ENCODE assay signal across 8 cellular contexts in the genomic region with DNA sequence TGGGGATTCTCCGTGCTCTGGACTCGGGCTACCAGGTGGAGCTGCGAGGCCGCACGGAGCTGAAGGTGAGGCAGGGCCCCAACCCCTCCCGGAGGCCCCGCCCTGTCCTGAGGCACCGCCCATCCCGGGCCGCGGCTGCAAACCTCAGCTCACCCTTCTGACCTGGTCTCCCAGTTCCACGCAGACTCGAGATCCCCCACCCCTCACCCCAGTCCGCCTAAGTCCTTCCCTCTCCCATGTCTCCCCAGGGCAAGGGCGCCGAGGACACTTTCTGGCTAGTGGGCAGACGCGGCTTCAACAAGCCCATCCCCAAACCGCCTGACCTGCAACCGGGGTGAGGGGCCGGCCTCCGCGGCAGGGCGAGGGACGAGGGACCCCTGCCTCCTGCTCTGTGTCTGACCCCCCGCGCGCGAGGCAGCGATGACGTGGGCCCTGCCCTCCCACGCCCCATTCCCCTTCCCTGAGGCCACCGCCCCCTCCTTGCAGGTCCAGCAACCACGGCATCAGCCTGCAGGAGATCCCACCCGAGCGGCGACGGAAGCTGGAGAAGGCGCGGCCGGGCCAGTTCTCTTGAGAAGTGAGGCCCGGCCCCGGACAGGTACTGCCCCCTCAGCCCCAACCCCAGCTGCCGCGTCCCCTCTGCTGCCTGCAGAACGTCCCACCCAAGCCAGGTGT. TPM values are rescaled to one million over a fixed set of nuclear protein-coding genes. Genes with fewer than 3 reads are reported as not detected.
DNase-seq lines count a peak whose midpoint lies in the region; ATAC-seq and TF ChIP-seq lines count a peak whose summit lies in the region.

No MANE protein-coding gene starts in this region.

- H3K4me3 Mint-ChIP-seq in activated CD8-positive, alpha-beta T cell treated with anti-CD3 and anti-CD28 coated beads for 36 hours = peak overlapping the region; percentile 64

- no peak overlapping the region for H3K27ac Mint-ChIP-seq in activated CD8-positive, alpha-beta T cell treated with anti-CD3 and anti-CD28 coated beads for 36 hours

- intact Hi-C loops in activated CD8-positive, alpha-beta T cell treated with anti-CD3 and anti-CD28 coated beads for 36 hours (cut with micrococcal nuclease) = loop anchor here (5.0 kb wide), 1 partner anchor 41 kb away; no protein-coding TSS in a partner anchor

- H3K27me3 Mint-ChIP-seq in activated CD8-positive, alpha-beta T cell treated with anti-CD3 and anti-CD28 coated beads for 36 hours = peaks cover 12% of the 10 kb centered on the region

- no peaks in the 10 kb centered on the region for H3K9me3 Mint-ChIP-seq in activated CD8-positive, alpha-beta T cell treated with anti-CD3 and anti-CD28 coated beads for 36 hours

- no peak overlapping the region for H3K9ac ChIP-seq in parathyroid adenoma

- H3K27me3 ChIP-seq in parathyroid adenoma (ENCODE audit: control insufficient read depth, insufficient read depth, low read length) = no peaks in the 10 kb centered on the region

- no peak for TF ChIP-seq CTCF in activated CD8-positive, alpha-beta T cell treated with anti-CD3 and anti-CD28 coated beads for 36 hours (IDR thresholded peaks at IDR 0.05)
- TF ChIP-seq CTCF in foreskin fibroblast (IDR thresholded peaks at IDR 0.05; ENCODE audit: low read depth, low read length) (no peak), parathyroid adenoma (IDR thresholded peaks at IDR 0.05) (no peak)

- peak; percentile 13 for DNase-seq in Daoy (ENCODE audit: low read depth)
- DNase-seq in activated CD8-positive, alpha-beta T cell treated with anti-CD3 and anti-CD28 coated beads for 36 hours = peak; percentile 38
- DNase-seq in foreskin fibroblast = no peak
- no peak for DNase-seq in hippocampal formation (lab: John Stamatoyannopoulos, UW)
- DNase-seq in cortex of kidney (lab: John Stamatoyannopoulos, UW) = no peak
- DNase-seq in mucosa of gallbladder (ENCODE audit: low spot score) = no peak

- peak overlapping the region; percentile 61 for H2AFZ ChIP-seq in parathyroid adenoma

- no peaks in the 10 kb centered on the region for H3K36me3 Mint-ChIP-seq in activated CD8-positive, alpha-beta T cell treated with anti-CD3 and anti-CD28 coated beads for 36 hours (ENCODE audit: low read depth)

- H3K27ac ChIP-seq in parathyroid adenoma = no peak overlapping the region

- ATAC-seq in activated CD8-positive, alpha-beta T cell treated with anti-CD3 and anti-CD28 coated beads for 36 hours = peak; percentile 43
- ATAC-seq in HG03045 (IDR thresholded peaks at IDR 0.05; ENCODE audit: unreplicated experiment) = no peak

- H3K4me3 ChIP-seq in foreskin fibroblast (ENCODE audit: low read depth in 1 of 2, low read length in 2 of 2) (peak overlapping the region; percentile 15 to 29), parathyroid adenoma (ENCODE audit: low read depth, low read length) (peak overlapping the region; percentile 52)

- POLR2A ChIA-PET in activated CD8-positive, alpha-beta T cell treated with anti-CD3 and anti-CD28 coated beads for 36 hours (lab: Charles Lee) = interaction anchor here (0.6 to 1.0 kb wide), 3 partner anchors 12 to 113 kb away, joined by 3 to 4 read pairs (median 3); no protein-coding TSS in a partner anchor

- peaks cover 11% of the 10 kb centered on the region for H3K4me1 Mint-ChIP-seq in activated CD8-positive, alpha-beta T cell treated with anti-CD3 and anti-CD28 coated beads for 36 hours (ENCODE audit: low read depth)

- H3K79me2 ChIP-seq in parathyroid adenoma = no peaks in the 10 kb centered on the region

- peaks cover 8% of the 10 kb centered on the region for H3K4me1 ChIP-seq in parathyroid adenoma

- peak overlapping the region; percentile 92 for H3K4me2 ChIP-seq in parathyroid adenoma (ENCODE audit: low read length)

- no peaks in the 10 kb centered on the region for H3K9me3 ChIP-seq in parathyroid adenoma (ENCODE audit: control insufficient read depth, low read length)

- H3K36me3 ChIP-seq in parathyroid adenoma (ENCODE audit: control insufficient read depth, insufficient read depth, low read length) = no peaks in the 10 kb centered on the region

- CTCF ChIA-PET in activated CD8-positive, alpha-beta T cell treated with anti-CD3 and anti-CD28 coated beads for 36 hours (lab: Charles Lee) = interaction anchor here (0.6 to 7.1 kb wide), 14 partner anchors 11 to 272 kb away, joined by 3 to 65 read pairs (median 4); a partner anchor contains a TSS

RNA-seq across cellular contexts. Expression of a gene that starts 13.7 kb away (rescaled TPM):
- under 0.01 TPM in 1 of 2 replicates, not detected in the other for total RNA-seq in Daoy (2014; rRNA removed; shearing (Covaris generic))
- total RNA-seq in activated CD8-positive, alpha-beta T cell treated with anti-CD3 and anti-CD28 coated beads for 36 hours = not detected
- 0.63 TPM for total RNA-seq in mucosa of gallbladder

RNA-seq across cellular contexts. Expression of a gene that starts 22.8 kb away (rescaled TPM):
- total RNA-seq in Daoy (2014; rRNA removed; shearing (Covaris generic)) = not detected in 2 replicates
- under 1 TPM in 1 of 2 experiments, not detected in 1; 0.16 TPM for total RNA-seq in activated CD8-positive, alpha-beta T cell treated with anti-CD3 and anti-CD28 coated beads for 36 hours
- total RNA-seq in mucosa of gallbladder = 14.0 TPM

Comparison
In these comparisons a context has a peak if more than half of its experiments do, and no peak if none do; other contexts are left out.
1. DNase-seq: peak in Daoy (single experiment) and activated CD8-positive, alpha-beta T cell treated with anti-CD3 and anti-CD28 coated beads for 36 hours (single experiment); none in foreskin fibroblast (0 of 2), hippocampal formation (0 of 2), cortex of kidney (single experiment) and mucosa of gallbladder (single experiment).
2. RNA of a gene that starts 22.8 kb away (total RNA-seq): 14.0 TPM in mucosa of gallbladder (single experiment); 0.16 TPM in activated CD8-positive, alpha-beta T cell treated with anti-CD3 and anti-CD28 coated beads for 36 hours and not detected in Daoy; every median in the first group is over 10 times any median in the second.